ENCODE assay signal across 16 cellular contexts in the genomic region with DNA sequence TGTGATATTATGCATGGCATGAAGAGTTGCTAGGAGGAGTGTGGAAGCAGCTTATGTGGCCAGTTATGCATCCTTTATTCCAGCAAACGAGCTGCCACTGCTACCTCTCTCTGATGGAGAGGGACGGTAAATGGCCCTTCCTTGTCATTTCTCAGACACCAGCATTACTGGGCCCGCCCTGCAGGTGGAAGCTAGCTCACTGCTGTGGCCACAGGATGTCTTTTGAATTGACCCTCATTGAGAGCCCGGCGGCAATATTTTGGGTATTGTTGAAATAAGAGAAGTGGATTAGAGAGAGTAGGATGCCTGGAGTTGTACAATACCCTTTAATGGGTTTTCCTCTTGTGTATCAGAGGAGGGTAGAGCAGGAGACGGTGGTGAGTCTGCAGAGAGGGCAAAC. TPM values are rescaled to one million over a fixed set of nuclear protein-coding genes. Genes with fewer than 3 reads are reported as not detected.
A peak's percentile ranks its signal among the peaks of the same experiment; 100 is the strongest.
DNase-seq lines count a peak whose midpoint lies in the region; ATAC-seq and TF ChIP-seq lines count a peak whose summit lies in the region.
"Had no signal": no experiment of that assay in that cellular context is flagged by ENCODE, and none has a peak within 500 bp of the region (broad histone marks: within the 10 kb centered on the region; RNA-seq: fewer than 3 reads in every experiment).

No MANE protein-coding gene starts in this region.

- no peak for TF ChIP-seq EP300 in stomach (IDR thresholded peaks at IDR 0.05)

- TF ChIP-seq POLR2A in body of pancreas (IDR thresholded peaks at IDR 0.05), result no peak
- TF ChIP-seq POLR2A in stomach (IDR thresholded peaks at IDR 0.05), result no peak

- H3K36me3 ChIP-seq in body of pancreas (replicated peaks in 1 of 2; ENCODE audit: insufficient read depth in 1 of 2, low read depth in 2 of 2) (no peaks in the 10 kb centered on the region), stomach (no peaks in the 10 kb centered on the region)
- H3K36me3 ChIP-seq: SJCRH30, thyroid gland had no signal

- H3K27me3 ChIP-seq in body of pancreas (no peaks in the 10 kb centered on the region), stomach (peaks cover 18 to 70% (median 41%) of the 10 kb centered on the region in 3 donors)
- H3K27me3 ChIP-seq: SJCRH30 had no signal

- TF ChIP-seq CTCF in astrocyte of the cerebellum (IDR thresholded peaks at IDR 0.05; ENCODE audit: low read depth, low read length, missing control alignments) (peak; percentile 21), body of pancreas (IDR thresholded peaks at IDR 0.05) (peak in 1 of 7 experiments; percentile 12), stomach (IDR thresholded peaks at IDR 0.05) (no peak)

- intact Hi-C loops in body of pancreas (cut with DNase I), result no loop called here
- intact Hi-C loops in stomach (cut with DNase I; ENCODE audit: low total_unique reads), result no loop called here

- peaks cover 24% of the 10 kb centered on the region for H3K4me1 ChIP-seq in body of pancreas
- H3K4me1 ChIP-seq in stomach, result peaks cover 9 to 26% (median 22%) of the 10 kb centered on the region in 4 donors
- H3K4me1 ChIP-seq: SJCRH30 had no signal

- no peak overlapping the region for H3K27ac ChIP-seq in body of pancreas
- no peak overlapping the region for H3K27ac ChIP-seq in stomach
- H3K27ac ChIP-seq: SJCRH30, thyroid gland had no signal

- POLR2A ChIA-PET in HEK293T (lab: Yijun Ruan, JAX), result no interaction called here

- in situ Hi-C loops in astrocyte of the cerebellum (cut with HindIII; ENCODE audit: low sequenced_read_pairs), result no loop called here

- ATAC-seq in body of pancreas, result no peak
- ATAC-seq: left cardiac atrium, mucosa of descending colon, PC-3 had no signal

- no peak overlapping the region for H3K4me3 ChIP-seq in astrocyte of the cerebellum (ENCODE audit: low read depth, low read length)
- H3K4me3 ChIP-seq in body of pancreas, result no peak overlapping the region
- H3K4me3 ChIP-seq in stomach, result no peak overlapping the region
- H3K4me3 ChIP-seq: mucosa of descending colon, SJCRH30, thyroid gland had no signal

- 64 to 70% methylated on average over 6 of the region's 6 CpGs for WGBS in body of pancreas, 2 donors
- 33 to 52% (median 39%) methylated on average over 6 of the region's 6 CpGs for WGBS in stomach, 5 donors

- DNase-seq in DMS153 (lab: John Stamatoyannopoulos, UW) (peak; percentile 12), HEK293T (ENCODE audit: extremely low spot score) (peak; percentile 30), astrocyte of the cerebellum (ENCODE audit: low read depth) (no peak), iPS-NIHi11 (ENCODE audit: low spot score) (peak; percentile 38), body of pancreas (no peak), hypothalamus (lab: John Stamatoyannopoulos, UW) (no peak), stomach (no peak)
- DNase-seq in stimulated activated CD8-positive, alpha-beta memory T cell treated with anti-CD3 and anti-CD28 coated beads, Interleukin-4, amount 100 ng/mL, for 48 hours, result no peak
- DNase-seq: activated CD4-positive, alpha-beta T cell treated with anti-CD3 and anti-CD28 coated beads for 48 hours; activated naive CD4-positive, alpha-beta T cell treated with anti-CD3 and anti-CD28 coated beads for 36 hours; left cardiac atrium; mucosa of descending colon; NCI-H510A; PC-3; SJCRH30; thyroid gland had no signal

- H3K9me3 ChIP-seq in body of pancreas (no peaks in the 10 kb centered on the region), stomach (no peaks in the 10 kb centered on the region)
- H3K9me3 ChIP-seq: mucosa of descending colon, SJCRH30, thyroid gland had no signal

- CTCF ChIA-PET in HEK293T (lab: Yijun Ruan, JAX), result interaction anchor here (0.6 kb wide), 1 partner anchor 52 kb away, joined by 3 read pairs; no protein-coding TSS in a partner anchor

TF ChIP-seq in HEK293T, 16 proteins besides CTCF, POLR2A, EP300 and RAD21:
- TF ChIP-seq, protein P1, sequence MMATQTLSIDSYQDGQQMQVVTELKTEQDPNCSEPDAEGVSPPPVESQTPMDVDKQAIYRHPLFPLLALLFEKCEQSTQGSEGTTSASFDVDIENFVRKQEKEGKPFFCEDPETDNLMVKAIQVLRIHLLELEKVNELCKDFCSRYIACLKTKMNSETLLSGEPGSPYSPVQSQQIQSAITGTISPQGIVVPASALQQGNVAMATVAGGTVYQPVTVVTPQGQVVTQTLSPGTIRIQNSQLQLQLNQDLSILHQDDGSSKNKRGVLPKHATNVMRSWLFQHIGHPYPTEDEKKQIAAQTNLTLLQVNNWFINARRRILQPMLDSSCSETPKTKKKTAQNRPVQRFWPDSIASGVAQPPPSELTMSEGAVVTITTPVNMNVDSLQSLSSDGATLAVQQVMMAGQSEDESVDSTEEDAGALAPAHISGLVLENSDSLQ (IDR thresholded peaks at IDR 0.05), result no peak
- TF ChIP-seq TARDBP (IDR thresholded peaks at IDR 0.05) (no peak), FOXA1 (IDR thresholded peaks at IDR 0.05) (no peak), FOXM1 (IDR thresholded peaks at IDR 0.05; ENCODE audit: borderline replicate concordance) (no peak), ELF4 (IDR thresholded peaks at IDR 0.05) (no peak), LEF1 (IDR thresholded peaks at IDR 0.05; ENCODE audit: borderline replicate concordance) (no peak), SP1 (IDR thresholded peaks at IDR 0.05) (no peak), CTBP1 (IDR thresholded peaks at IDR 0.05; ENCODE audit: borderline replicate concordance) (no peak)
TF ChIP-seq in HEK293T: peak in this region for 0.

RNA-seq across cellular contexts. Expression of a gene that starts 1.5 kb away (rescaled TPM):
- total RNA-seq in body of pancreas (1 to 10 TPM; 3.0 to 4.7 TPM), stomach (1 to 10 TPM in 1 of 5 donors, under 1 TPM in 1, not detected in 3; 0.29 to 1.3 TPM)
- polyA plus RNA-seq in stomach, result under 1 TPM; 0.12 to 0.25 (median 0.15) TPM

Comparison
In these comparisons a context has a peak if more than half of its experiments do, and no peak if none do; other contexts are left out.
1. DNase-seq: peak in DMS153 (single experiment), HEK293T (single experiment) and iPS-NIHi11 (single experiment); none in astrocyte of the cerebellum (single experiment), body of pancreas (0 of 4), hypothalamus (0 of 51), stomach (single experiment) and stimulated activated CD8-positive, alpha-beta memory T cell treated with anti-CD3 and anti-CD28 coated beads, Interleukin-4, amount 100 ng/mL, for 48 hours (single experiment).